8 cellular contexts compared by ENCODE assay signal in the genomic region with DNA sequence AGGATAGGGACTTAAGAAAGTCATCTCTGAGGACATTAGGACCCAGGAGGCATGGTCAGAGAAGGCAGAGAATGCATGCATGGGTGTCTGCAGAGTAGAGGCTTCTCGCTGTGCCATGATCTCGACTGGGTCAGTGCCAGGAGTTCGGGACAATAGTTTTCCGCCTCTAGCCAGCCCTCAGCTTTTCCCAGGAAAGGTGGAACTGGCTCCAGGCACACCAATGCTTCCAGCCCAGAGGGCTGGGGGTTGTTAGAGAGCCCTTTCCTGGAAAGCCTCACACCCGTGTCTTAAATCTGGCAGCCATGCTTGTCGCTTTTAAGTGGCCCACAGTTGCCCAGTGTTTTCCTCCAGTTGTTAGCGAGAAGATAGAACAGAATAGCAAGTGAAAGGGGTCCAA.
DNase-seq lines count a peak whose midpoint lies in the region; ATAC-seq, FAIRE-seq and TF ChIP-seq lines count a peak whose summit lies in the region.

No MANE protein-coding gene starts in this region.

- H3K9me2 ChIP-seq in OCI-LY7 (ENCODE audit: insufficient read depth, low read length): no peaks in the 10 kb centered on the region

- no peaks in the 10 kb centered on the region for H3K9me3 Mint-ChIP-seq in CD4-positive, alpha-beta T cell

- no peak for TF ChIP-seq CTCF in CD4-positive, alpha-beta T cell (IDR thresholded peaks at IDR 0.05)
- TF ChIP-seq CTCF in OCI-LY7 (conservative IDR thresholded peaks at IDR 0.05; ENCODE audit: low read length): no peak
- TF ChIP-seq CTCF in foreskin keratinocyte (conservative IDR thresholded peaks at IDR 0.05): no peak

- intact Hi-C loops in CD4-positive, alpha-beta T cell (cut with DNase I, micrococcal nuclease): no loop called here
- intact Hi-C loops in OCI-LY7 (cut with micrococcal nuclease; ENCODE audit: unreplicated experiment): no loop called here

- H3K4me3 Mint-ChIP-seq in CD4-positive, alpha-beta T cell: peak overlapping the region; percentile 91

- H4K20me1 ChIP-seq in OCI-LY7 (ENCODE audit: insufficient read depth, low read length): no peaks in the 10 kb centered on the region

- no peak for FAIRE-seq in small intestine (lab: Jason Lieb, UNC)

- CTCF ChIA-PET in CD4-positive, alpha-beta T cell (lab: Charles Lee): no interaction called here
- CTCF ChIA-PET in OCI-LY7 (lab: Charles Lee; ENCODE audit: unreplicated experiment): no interaction called here

- H3K4me1 ChIP-seq in OCI-LY7 (ENCODE audit: insufficient read depth, low read length, poor library complexity, severe bottlenecking): peaks cover 21% of the 10 kb centered on the region
- H3K4me1 ChIP-seq in small intestine (ENCODE audit: control insufficient read depth in 2 of 2, insufficient read depth in 1 of 2, low read depth in 1 of 2, low read length in 1 of 2): peaks cover 0 to 13% of the 10 kb centered on the region in 2 donors
- no peaks in the 10 kb centered on the region for H3K4me1 ChIP-seq in foreskin keratinocyte

- H3K36me3 ChIP-seq in OCI-LY7 (ENCODE audit: insufficient read depth, low read length) (no peaks in the 10 kb centered on the region), small intestine (ENCODE audit: control insufficient read depth in 2 of 2, insufficient read depth in 2 of 2, low read length in 2 of 2) (no peaks in the 10 kb centered on the region)

- H3K9me3 ChIP-seq in CD4-positive, alpha-beta T cell (ENCODE audit: control insufficient read depth, low read length): no peaks in the 10 kb centered on the region
- peaks cover 8% of the 10 kb centered on the region; the same call in 1 of the 2 replicates for H3K9me3 ChIP-seq in OCI-LY7 (ENCODE audit: low read length)
- H3K9me3 ChIP-seq in small intestine (ENCODE audit: control insufficient read depth, low read depth): no peaks in the 10 kb centered on the region

- H3K36me3 Mint-ChIP-seq in CD4-positive, alpha-beta T cell (ENCODE audit: low read depth): peaks cover 28% of the 10 kb centered on the region

- no peaks in the 10 kb centered on the region for H3K27me3 ChIP-seq in CD4-positive, alpha-beta T cell (ENCODE audit: control insufficient read depth, insufficient read depth, low read length)
- H3K27me3 ChIP-seq in small intestine (ENCODE audit: control insufficient read depth in 2 of 2, insufficient read depth in 2 of 2, low read length in 2 of 2) (no peaks in the 10 kb centered on the region), foreskin keratinocyte (no peaks in the 10 kb centered on the region)

- no TSS peak for BruUV-seq in OCI-LY7 (replicated peaks; lab: Mats Ljungman, UMichigan)

- peak overlapping the region; percentile 93 for H3K27ac Mint-ChIP-seq in CD4-positive, alpha-beta T cell

- peak overlapping the region; percentile 79 for H3K4me2 ChIP-seq in OCI-LY7 (ENCODE audit: low read length)

- no peak for DNase-seq in CD4-positive, alpha-beta T cell
- peak; percentile 28 for DNase-seq in OCI-LY7 (ENCODE audit: low spot score)
- peak; percentile 43 for DNase-seq in small intestine
- DNase-seq in foreskin keratinocyte: no peak
- DNase-seq in foreskin melanocyte: no peak

- H3K27me3 Mint-ChIP-seq in CD4-positive, alpha-beta T cell: no peaks in the 10 kb centered on the region

- no peaks in the 10 kb centered on the region for H3K79me2 ChIP-seq in OCI-LY7 (ENCODE audit: insufficient read depth, low read depth, low read length)

- 7 to 42% (median 13%) methylated on average over 7 of the region's 7 CpGs for WGBS in small intestine, 3 donors

- peak overlapping the region; percentile 98 for H2AFZ ChIP-seq in OCI-LY7 (ENCODE audit: low read length)

- peak overlapping the region; percentile 54 for H3K27ac ChIP-seq in CD4-positive, alpha-beta T cell (ENCODE audit: low read depth, low read length)
- H3K27ac ChIP-seq in OCI-LY7 (ENCODE audit: low read depth, low read length, poor library complexity, severe bottlenecking) (peak overlapping the region; percentile 29), small intestine (ENCODE audit: low read depth in 1 of 2, low read length in 1 of 2) (peak overlapping the region; percentile 78 to 93), foreskin keratinocyte (no peak overlapping the region)

- POLR2A ChIA-PET in CD4-positive, alpha-beta T cell (lab: Charles Lee): interaction anchor here (1.1 to 2.0 kb wide), 5 partner anchors 9 to 18 kb away, joined by 3 to 7 read pairs (median 4); no protein-coding TSS in a partner anchor
- POLR2A ChIA-PET in OCI-LY7 (lab: Charles Lee): interaction anchor here (0.6 to 1.1 kb wide), 3 partner anchors 11 to 90 kb away, joined by 3 read pairs; no protein-coding TSS in a partner anchor

- peaks cover 61% of the 10 kb centered on the region for H3K4me1 Mint-ChIP-seq in CD4-positive, alpha-beta T cell (ENCODE audit: low read depth)

- ATAC-seq in CD4-positive, alpha-beta T cell (ENCODE audit: poor library complexity): peak; percentile 35
- ATAC-seq in GM19023 (IDR thresholded peaks at IDR 0.05; ENCODE audit: unreplicated experiment): peak; percentile 26
- ATAC-seq in HG03135 (IDR thresholded peaks at IDR 0.05; ENCODE audit: unreplicated experiment): peak; percentile 27
- ATAC-seq in esophagus mucosa: peak; percentile 50
- ATAC-seq in foreskin keratinocyte: no peak

- H3K4me3 ChIP-seq in OCI-LY7 (ENCODE audit: low read depth, low read length, poor library complexity, severe bottlenecking) (peak overlapping the region; percentile 68), small intestine (ENCODE audit: low read depth in 1 of 2, low read length in 2 of 2) (peak overlapping the region; percentile 51 to 54)

Comparison
In these comparisons a context has a peak if more than half of its experiments do, and no peak if none do; other contexts are left out.
1. DNase-seq: peak in OCI-LY7 (single experiment) and small intestine (single experiment); none in CD4-positive, alpha-beta T cell (0 of 10), foreskin keratinocyte (0 of 2) and foreskin melanocyte (single experiment).